Comparison of ENCODE assay signal across 14 cellular contexts in genomic region chr2:233380132-233381012, GRCh38. TPM values are rescaled to one million over a fixed set of nuclear protein-coding genes. Genes with fewer than 3 reads are reported as not detected.
DNase-seq lines count a peak whose midpoint lies in the region; ATAC-seq, FAIRE-seq and TF ChIP-seq lines count a peak whose summit lies in the region.
"Had no signal": no experiment of that assay in that cellular context is flagged by ENCODE, and none has a peak within 500 bp of the region (broad histone marks: within the 10 kb centered on the region; RNA-seq: fewer than 3 reads in every experiment).

No MANE protein-coding gene starts in this region.

- H3K4me3 Mint-ChIP-seq in activated CD4-positive, alpha-beta T cell treated with anti-CD3 and anti-CD28 coated beads, Interleukin-2, amount 10 ng/mL, durations not matched to agents 7 days and 5 days = no peak overlapping the region
- peak overlapping the region; percentile 62 for H3K4me3 Mint-ChIP-seq in stimulated activated memory B cell treated with anti-CD40 and anti-IgM and Interleukin-4, amounts not matched to agents 10 μg/mL and 1 μg/mL and 100 μg/mL, for 72 hours
- no peak overlapping the region for H3K4me3 Mint-ChIP-seq in H9
- H3K4me3 Mint-ChIP-seq: brain had no signal

- in situ Hi-C loops in GM12878 (cut with MboI) = no loop called here

- no peak for TF ChIP-seq RAD21 in GM12878 (IDR thresholded peaks at IDR 0.05; ENCODE audit: insufficient read depth, low read depth, low read length)

- POLR2A ChIA-PET in activated CD4-positive, alpha-beta T cell treated with anti-CD3 and anti-CD28 coated beads, Interleukin-2, amount 10 ng/mL, durations not matched to agents 7 days and 5 days (lab: Charles Lee) = no interaction called here
- POLR2A ChIA-PET in GM12878 (lab: Charles Lee) = no interaction called here

- no peak overlapping the region for H3K23ac ChIP-seq in H9 (ENCODE audit: insufficient read length, low read depth, low read length)

- TF ChIP-seq POLR2A in GM12878 (IDR thresholded peaks at IDR 0.05; ENCODE audit: low read depth, low read length) = no peak

- no peak overlapping the region for H2AFZ ChIP-seq in GM12878 (ENCODE audit: control insufficient read depth, low read depth, low read length)
- no peak overlapping the region for H2AFZ ChIP-seq in H9 (ENCODE audit: low read length)

- TF ChIP-seq EP300 in GM12878 (IDR thresholded peaks at IDR 0.05; ENCODE audit: borderline replicate concordance in 1 of 2, control insufficient read depth in 1 of 2, low read depth in 2 of 2, low read length in 2 of 2) = no peak

- no peak overlapping the region for H2BK5ac ChIP-seq in H9 (ENCODE audit: insufficient read length, low read length)

- H3K9me3 Mint-ChIP-seq in activated CD4-positive, alpha-beta T cell treated with anti-CD3 and anti-CD28 coated beads, Interleukin-2, amount 10 ng/mL, durations not matched to agents 7 days and 5 days = peaks cover 2% of the 10 kb centered on the region
- no peaks in the 10 kb centered on the region for H3K9me3 Mint-ChIP-seq in stimulated activated memory B cell treated with anti-CD40 and anti-IgM and Interleukin-4, amounts not matched to agents 10 μg/mL and 1 μg/mL and 100 μg/mL, for 72 hours
- no peaks in the 10 kb centered on the region for H3K9me3 Mint-ChIP-seq in H9
- H3K9me3 Mint-ChIP-seq: brain had no signal

- no TSS peak for BruUV-seq in GM12878 (replicated peaks; lab: Mats Ljungman, UMichigan)

- peaks cover 36% of the 10 kb centered on the region for H3K36me3 Mint-ChIP-seq in activated CD4-positive, alpha-beta T cell treated with anti-CD3 and anti-CD28 coated beads, Interleukin-2, amount 10 ng/mL, durations not matched to agents 7 days and 5 days (ENCODE audit: low read depth)
- peaks cover 34% of the 10 kb centered on the region for H3K36me3 Mint-ChIP-seq in stimulated activated memory B cell treated with anti-CD40 and anti-IgM and Interleukin-4, amounts not matched to agents 10 μg/mL and 1 μg/mL and 100 μg/mL, for 72 hours
- H3K36me3 Mint-ChIP-seq in H9 (ENCODE audit: insufficient read depth in 1 of 3, low read depth in 3 of 3) = peaks cover 5 to 6% (median 5%) of the 10 kb centered on the region in 3 experiments; a peak in 6 of 7 replicates

- no peak overlapping the region for H2BK20ac ChIP-seq in H9 (ENCODE audit: low read depth, low read length, poor library complexity, severe bottlenecking)

- H2BK120ac ChIP-seq in H9 (ENCODE audit: low read depth, low read length, poor library complexity, severe bottlenecking) = no peak overlapping the region

- H3K27me3 ChIP-seq in GM12878 (replicated peaks in 1 of 2; ENCODE audit: control insufficient read depth in 2 of 2, insufficient read depth in 2 of 2, low read length in 1 of 2) = no peaks in the 10 kb centered on the region
- no peaks in the 10 kb centered on the region for H3K27me3 ChIP-seq in H9 (ENCODE audit: insufficient read depth, low read length)
- H3K27me3 ChIP-seq: esophagus muscularis mucosa, ovary had no signal

- H3K4me2 ChIP-seq in GM12878 (ENCODE audit: control insufficient read depth, insufficient read depth) = peak overlapping the region; percentile 77
- no peak overlapping the region for H3K4me2 ChIP-seq in H9 (ENCODE audit: insufficient read depth, insufficient read length, low read length)
- H3K4me2 ChIP-seq: SK-N-SH had no signal

- H3K18ac ChIP-seq in H9 (ENCODE audit: insufficient read length, low read depth, low read length) = no peak overlapping the region

- no peak overlapping the region for H4K8ac ChIP-seq in H9 (replicated peaks; ENCODE audit: insufficient read length, low read depth, low read length)

- H2BK12ac ChIP-seq in H9 (ENCODE audit: insufficient read length, low read depth, low read length) = no peak overlapping the region

- H3K79me2 ChIP-seq in GM12878 (ENCODE audit: control insufficient read depth, insufficient read depth, low read length) = peaks cover 37% of the 10 kb centered on the region
- no peaks in the 10 kb centered on the region; the same call in 1 of the 2 replicates for H3K79me2 ChIP-seq in H9 (ENCODE audit: insufficient read depth, low read length)

- H3K4me1 Mint-ChIP-seq in activated CD4-positive, alpha-beta T cell treated with anti-CD3 and anti-CD28 coated beads, Interleukin-2, amount 10 ng/mL, durations not matched to agents 7 days and 5 days = peaks cover 57% of the 10 kb centered on the region
- peaks cover 71% of the 10 kb centered on the region for H3K4me1 Mint-ChIP-seq in stimulated activated memory B cell treated with anti-CD40 and anti-IgM and Interleukin-4, amounts not matched to agents 10 μg/mL and 1 μg/mL and 100 μg/mL, for 72 hours
- peaks cover 14 to 28% of the 10 kb centered on the region in 2 experiments for H3K4me1 Mint-ChIP-seq in H9

- SMC1A ChIA-PET in GM12878 (lab: Charles Lee; ENCODE audit: uncharacterized antibody, unreplicated experiment) = interaction anchor here (1.2 kb wide), 1 partner anchor 23 kb away, joined by 3 read pairs; no protein-coding TSS in a partner anchor

- ATAC-seq in HG03175 (IDR thresholded peaks at IDR 0.05; ENCODE audit: unreplicated experiment) (peak; percentile 49), GM12878 (peak; percentile 42)
- ATAC-seq in stimulated activated memory B cell treated with anti-CD40 and anti-IgM and Interleukin-4, amounts not matched to agents 10 μg/mL and 1 μg/mL and 100 μg/mL, for 72 hours = peak; percentile 83

- H3K36me3 ChIP-seq in GM12878 (ENCODE audit: control insufficient read depth in 2 of 2, insufficient read depth in 2 of 2, low read length in 1 of 2) = peaks cover 0 to 6% of the 10 kb centered on the region in 2 experiments; a peak in 3 of 4 replicates
- H3K36me3 ChIP-seq: ovary had no signal

- H3K9me3 ChIP-seq in GM12878 (replicated peaks; ENCODE audit: control insufficient read depth, insufficient read depth, low read length) (no peaks in the 10 kb centered on the region), H9 (ENCODE audit: control insufficient read depth, low read depth, low read length) (no peaks in the 10 kb centered on the region)
- H3K9me3 ChIP-seq: esophagus muscularis mucosa, ovary, SK-N-SH had no signal

- no peaks in the 10 kb centered on the region for H3K79me1 ChIP-seq in H9 (ENCODE audit: insufficient read depth, low read depth, low read length, poor library complexity, severe bottlenecking)

- WGBS in GM12878 (ENCODE audit: insufficient coverage, insufficient replicate concordance, low lambda C conversion rate, missing lambda C conversion rate) = 19% methylated on average over 14 of the region's 14 CpGs
- WGBS in H9 (ENCODE audit: extremely low coverage, insufficient read length, low lambda C conversion rate) = no CpG with 5 or more reads among the region's 14 CpGs

- peaks cover 61% of the 10 kb centered on the region for H3K4me1 ChIP-seq in GM12878 (ENCODE audit: control insufficient read depth, insufficient read depth, low read length)
- no peaks in the 10 kb centered on the region; the same call in 1 of the 2 replicates for H3K4me1 ChIP-seq in H9 (ENCODE audit: insufficient read depth, low read length)

- H4K20me1 ChIP-seq in GM12878 (ENCODE audit: control insufficient read depth, insufficient read depth) = no peaks in the 10 kb centered on the region
- H4K20me1 ChIP-seq in H9 (ENCODE audit: control insufficient read depth, insufficient read depth, insufficient read length) = no peaks in the 10 kb centered on the region

- DNase-seq in activated CD4-positive, alpha-beta T cell treated with anti-CD3 and anti-CD28 coated beads, Interleukin-2, amount 10 ng/mL, durations not matched to agents 7 days and 5 days = no peak
- no peak for DNase-seq in activated CD4-positive, alpha-beta T cell treated with anti-CD3 and anti-CD28 coated beads, Interleukin-2, amount 50 U/mL, for 48 hours
- no peak for DNase-seq in GM12878 (ENCODE audit: low read depth, low spot score)
- no peak for DNase-seq in H9
- no peak for DNase-seq in NCI-H146 treated with DMSO at 0.1 percent for 48 hours (lab: John Stamatoyannopoulos, UW; ENCODE audit: unreplicated experiment)
- no peak for DNase-seq in activated effector memory CD4-positive, alpha-beta T cell treated with Interleukin-2 at 50 U/mL for 16 hours
- DNase-seq: NCI-H774; ovary; SK-N-SH; stimulated activated CD4-positive, alpha-beta T cell treated with anti-CD3 and anti-CD28 coated beads, Interleukin-2, amount 100 ng/mL, for 48 hours had no signal

- no peak overlapping the region for H3K56ac ChIP-seq in H9 (ENCODE audit: insufficient read length, low read depth, low read length)

- no peaks in the 10 kb centered on the region for H3K27me3 Mint-ChIP-seq in activated CD4-positive, alpha-beta T cell treated with anti-CD3 and anti-CD28 coated beads, Interleukin-2, amount 10 ng/mL, durations not matched to agents 7 days and 5 days
- no peaks in the 10 kb centered on the region for H3K27me3 Mint-ChIP-seq in stimulated activated memory B cell treated with anti-CD40 and anti-IgM and Interleukin-4, amounts not matched to agents 10 μg/mL and 1 μg/mL and 100 μg/mL, for 72 hours
- no peaks in the 10 kb centered on the region for H3K27me3 Mint-ChIP-seq in H9 (ENCODE audit: low read depth)
- H3K27me3 Mint-ChIP-seq: brain had no signal

- intact Hi-C loops in GM12878 (cut with micrococcal nuclease; ENCODE audit: unreplicated experiment) = no loop called here

- TF ChIP-seq CTCF in GM12878 (IDR thresholded peaks at IDR 0.05 in 2 of 3, conservative IDR thresholded peaks at IDR 0.05 in 1 of 3; ENCODE audit: control insufficient read depth in 2 of 3, extremely low read depth in 1 of 3, insufficient read depth in 1 of 3, low read depth in 3 of 3, low read length in 3 of 3) (no peak), H9 (conservative IDR thresholded peaks at IDR 0.05) (no peak)

- no peaks in the 10 kb centered on the region for H3K23me2 ChIP-seq in H9 (ENCODE audit: insufficient read length, low read depth, low read length, poor library complexity, severe bottlenecking)

- H3K4me3 ChIP-seq in GM12878 = peak overlapping the region; percentile 14; the same call in 1 of the 2 replicates
- H3K4me3 ChIP-seq: esophagus muscularis mucosa, ovary had no signal

- H3K9ac ChIP-seq in GM12878 (ENCODE audit: control insufficient read depth, insufficient read depth, low read length) = peak overlapping the region; percentile 25; the same call in 1 of the 2 replicates
- no peak overlapping the region for H3K9ac ChIP-seq in H9 (ENCODE audit: extremely low read depth, insufficient read length, low read length)
- H3K9ac ChIP-seq: SK-N-SH had no signal

- H3K14ac ChIP-seq in H9 (ENCODE audit: insufficient read depth, low read length) = no peak overlapping the region

- CTCF ChIA-PET in activated CD4-positive, alpha-beta T cell treated with anti-CD3 and anti-CD28 coated beads, Interleukin-2, amount 10 ng/mL, durations not matched to agents 7 days and 5 days (lab: Charles Lee) = interaction anchor here (1.0 to 2.0 kb wide), 3 partner anchors 16 to 22 kb away, joined by 3 to 7 read pairs (median 3); no protein-coding TSS in a partner anchor
- CTCF ChIA-PET in GM12878 (lab: Yijun Ruan, JAX) = no interaction called here

- H2BK15ac ChIP-seq in H9 (ENCODE audit: low read depth, low read length) = no peak overlapping the region

- no peak overlapping the region for H3K4ac ChIP-seq in H9 (ENCODE audit: low read depth, low read length)

- RAD21 ChIA-PET in GM12878 (lab: Charles Lee; ENCODE audit: unreplicated experiment) = no interaction called here

- H2AK5ac ChIP-seq in H9 (ENCODE audit: insufficient read length, low read length) = no peak overlapping the region

- H3K27ac ChIP-seq in GM12878 (ENCODE audit: control insufficient read depth, insufficient read depth) = peak overlapping the region; percentile 9; the same call in 1 of the 2 replicates
- H3K27ac ChIP-seq in H9 (ENCODE audit: insufficient read length, low read depth, low read length) = no peak overlapping the region
- H3K27ac ChIP-seq: esophagus muscularis mucosa, ovary had no signal

- no peak overlapping the region for H4K5ac ChIP-seq in H9 (ENCODE audit: insufficient read length, low read depth, low read length)

- no peak overlapping the region for H3T11ph ChIP-seq in H9 (ENCODE audit: low read length)

- no peak overlapping the region for H4K91ac ChIP-seq in H9 (ENCODE audit: insufficient read length, low read depth, low read length)

- FAIRE-seq in GM12878 (lab: Jason Lieb, UNC) = no peak

- peak overlapping the region; percentile 16 for H3K27ac Mint-ChIP-seq in activated CD4-positive, alpha-beta T cell treated with anti-CD3 and anti-CD28 coated beads, Interleukin-2, amount 10 ng/mL, durations not matched to agents 7 days and 5 days
- H3K27ac Mint-ChIP-seq in stimulated activated memory B cell treated with anti-CD40 and anti-IgM and Interleukin-4, amounts not matched to agents 10 μg/mL and 1 μg/mL and 100 μg/mL, for 72 hours = peak overlapping the region; percentile 73
- H3K27ac Mint-ChIP-seq in H9 = peak overlapping the region in 1 of 3 experiments; percentile 49; a peak in 1 of 7 replicates

RNA-seq across cellular contexts. Expression of gene DGKD, which starts 26.1 kb away (rescaled TPM):
- total RNA-seq in activated CD4-positive, alpha-beta T cell treated with anti-CD3 and anti-CD28 coated beads, Interleukin-2, amount 10 ng/mL, durations not matched to agents 7 days and 5 days = 10 to 100 TPM; 84.1 to 97.5 TPM
- 96.2 and 112 TPM in 2 replicates for total RNA-seq in GM12878 (2013; cell fraction: nucleolus; rRNA removed)
- 22.6 and 29.2 TPM in 2 replicates for total RNA-seq in GM12878 (2014; rRNA removed)
- total RNA-seq in GM12878 (2014; rRNA removed; fragmentation: Illumina TruSeq; extraction: Trizol) = 25.2 and 25.6 TPM in 2 replicates
- 81.9 and 82.7 TPM in 2 replicates for total RNA-seq in GM12878 (2021)
- polyA plus RNA-seq in GM12878 (2011; ENCODE audit: low read depth) = 55.1 TPM
- 12.0 and 15.4 TPM in 2 replicates for polyA plus RNA-seq in GM12878 (2011; rRNA removed)
- polyA plus RNA-seq in GM12878 (2011; cell fraction: cytosol; rRNA removed) = 7.8 and 9.9 TPM in 2 replicates
- 110 and 119 TPM in 2 replicates for polyA plus RNA-seq in GM12878 (2011; cell fraction: nucleus; rRNA removed)
- polyA plus RNA-seq in GM12878 (2012) = 70.0 and 82.2 TPM in 2 replicates
- 18.6 and 28.5 TPM in 2 replicates for polyA plus RNA-seq in GM12878 (2014; fragmentation: Illumina TruSeq; extraction: Trizol)
- polyA plus RNA-seq in GM12878 (2014; fragmentation: Nextera tagmentation; extraction: Ambion mirVana) = 1 to 10 TPM; 2.7 to 3.1 TPM
- polyA plus RNA-seq in GM12878 (2014; rRNA removed) = 53.5 and 57.9 TPM in 2 replicates
- polyA plus RNA-seq in GM12878 (2016; fragmentation: Nextera tagmentation; extraction: Ambion mirVana) = 10 to 100 TPM; 29.2 to 32.1 TPM
- 25.9 and 28.8 TPM in 2 replicates for polyA minus RNA-seq in GM12878 (2011; rRNA and poly(A)+ RNA removed)
- 4.5 and 6.2 TPM in 2 replicates for polyA minus RNA-seq in GM12878 (2011; cell fraction: cytosol; rRNA and poly(A)+ RNA removed)
- 16.9 and 28.6 TPM in 2 replicates for polyA minus RNA-seq in GM12878 (2011; cell fraction: nucleus; rRNA and poly(A)+ RNA removed)
- 18.1 and 20.7 TPM in 2 replicates for total RNA-seq in H9 (2021)
